19 cellular contexts compared by ENCODE assay signal in the genomic region with DNA sequence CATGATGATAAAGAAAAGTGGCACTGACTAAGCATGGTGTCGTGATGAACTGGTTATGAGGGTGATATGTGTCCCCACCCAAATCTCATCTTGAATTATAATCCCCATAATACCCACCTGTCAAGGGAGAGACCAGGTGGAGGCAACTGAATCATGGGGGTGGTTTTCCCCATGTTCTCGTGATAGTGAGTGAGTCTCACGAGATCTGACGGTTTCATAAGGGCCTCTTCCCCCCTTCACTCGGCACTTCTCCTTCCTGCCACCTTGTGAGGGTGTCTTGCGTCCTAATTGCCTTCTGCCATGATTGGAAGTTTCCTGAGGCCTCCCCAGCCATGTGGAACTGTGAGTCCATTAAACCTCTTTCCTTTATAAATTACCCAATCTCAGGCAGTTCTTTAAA. TPM values are rescaled to one million over a fixed set of nuclear protein-coding genes. Genes with fewer than 3 reads are reported as not detected.
"Had no signal": no experiment of that assay in that cellular context is flagged by ENCODE, and none has a peak within 500 bp of the region (broad histone marks: within the 10 kb centered on the region; RNA-seq: fewer than 3 reads in every experiment).

No MANE protein-coding gene starts in this region.

RNA-seq across cellular contexts. Expression of a gene that starts 44.2 kb away (rescaled TPM):
- total RNA-seq: colonic mucosa; dermis microvascular lymphatic vessel endothelial cell; endodermal cell; esophagus mucosa; esophagus squamous epithelium; gastrocnemius medialis; glomerular endothelial cell; heart right ventricle; kidney epithelial cell; left cardiac atrium; left lung; left ventricle myocardium superior; lower leg skin; lower lobe of right lung; lung microvascular endothelial cell; mononuclear cell; mucosa of gallbladder; naive thymus-derived CD4-positive, alpha-beta T cell had no signal
- polyA plus RNA-seq: heart right ventricle; keratinocyte; naive thymus-derived CD4-positive, alpha-beta T cell had no signal
